In the genomic region with DNA sequence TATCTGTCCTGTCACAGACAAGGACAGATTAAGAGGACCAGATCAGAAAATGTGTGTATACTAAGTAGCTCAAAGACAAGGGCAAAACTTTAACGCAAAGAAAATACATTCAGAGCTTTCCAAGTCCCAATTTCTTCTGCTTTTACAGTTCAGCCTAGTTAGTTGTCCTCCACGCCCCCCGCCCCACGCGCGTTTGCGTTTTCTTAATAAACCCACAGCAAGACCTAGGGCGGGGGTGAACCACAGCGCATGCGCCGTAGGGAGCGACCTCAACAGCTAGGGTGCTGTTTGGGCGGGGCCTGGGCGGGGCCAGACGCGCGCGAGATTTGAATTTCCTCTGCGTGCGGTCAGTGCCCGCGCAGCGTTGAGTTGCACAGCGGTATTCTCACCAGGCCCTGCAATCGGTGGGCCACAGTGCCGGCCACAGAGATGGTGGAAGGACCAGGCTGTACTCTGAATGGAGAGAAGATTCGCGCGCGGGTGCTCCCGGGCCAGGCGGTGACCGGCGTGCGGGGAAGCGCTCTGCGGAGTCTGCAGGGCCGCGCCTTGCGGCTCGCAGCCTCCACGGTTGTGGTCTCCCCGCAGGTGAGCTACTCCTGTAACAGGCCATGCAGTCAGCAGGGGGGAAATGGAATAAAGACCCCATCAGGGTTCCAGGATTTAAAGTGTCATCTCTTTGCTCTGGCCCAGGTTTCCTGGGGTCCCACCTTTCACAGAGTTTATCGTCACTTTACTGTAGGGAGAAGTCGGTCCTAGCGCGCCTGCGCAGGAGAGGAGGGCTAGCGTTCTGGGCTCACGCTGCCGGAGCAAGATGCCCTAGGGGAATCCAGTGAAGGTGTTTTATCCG, we compare ENCODE assay signal across 7 cellular contexts. TPM values are rescaled to one million over a fixed set of nuclear protein-coding genes. Genes with fewer than 3 reads are reported as not detected.
DNase-seq lines count a peak whose midpoint lies in the region; ATAC-seq and TF ChIP-seq lines count a peak whose summit lies in the region.

A gene with protein sequence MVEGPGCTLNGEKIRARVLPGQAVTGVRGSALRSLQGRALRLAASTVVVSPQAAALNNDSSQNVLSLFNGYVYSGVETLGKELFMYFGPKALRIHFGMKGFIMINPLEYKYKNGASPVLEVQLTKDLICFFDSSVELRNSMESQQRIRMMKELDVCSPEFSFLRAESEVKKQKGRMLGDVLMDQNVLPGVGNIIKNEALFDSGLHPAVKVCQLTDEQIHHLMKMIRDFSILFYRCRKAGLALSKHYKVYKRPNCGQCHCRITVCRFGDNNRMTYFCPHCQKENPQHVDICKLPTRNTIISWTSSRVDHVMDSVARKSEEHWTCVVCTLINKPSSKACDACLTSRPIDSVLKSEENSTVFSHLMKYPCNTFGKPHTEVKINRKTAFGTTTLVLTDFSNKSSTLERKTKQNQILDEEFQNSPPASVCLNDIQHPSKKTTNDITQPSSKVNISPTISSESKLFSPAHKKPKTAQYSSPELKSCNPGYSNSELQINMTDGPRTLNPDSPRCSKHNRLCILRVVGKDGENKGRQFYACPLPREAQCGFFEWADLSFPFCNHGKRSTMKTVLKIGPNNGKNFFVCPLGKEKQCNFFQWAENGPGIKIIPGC (plus strand): TSS at position 350 of the 847 bp plus-strand sequence. CDS start 80 bp downstream, at position 430.

- WGBS in sigmoid colon, 2 donors: 0 to 1% methylated on average over 52 of the region's 52 CpGs

- no peaks in the 10 kb centered on the region for H3K36me3 ChIP-seq in sigmoid colon

- peaks cover 0 to 11% (median 8%) of the 10 kb centered on the region in 4 donors for H3K4me1 ChIP-seq in sigmoid colon

- H3K9me3 ChIP-seq in sigmoid colon: no peaks in the 10 kb centered on the region

- no peaks in the 10 kb centered on the region for H3K27me3 ChIP-seq in sigmoid colon

- DNase-seq in NCI-H2029 treated with DMSO at 0.1 percent for 48 hours (lab: John Stamatoyannopoulos, UW) (peak; percentile 48), T-helper 22 cell (ENCODE audit: low read depth) (peak; percentile 89), astrocyte of the hippocampus (ENCODE audit: low read depth, low spot score) (peak; percentile 94), iPS DF 19.7 (ENCODE audit: low read depth, low spot score) (peak; percentile 20), sigmoid colon (peak; percentile 90)

- H3K27ac ChIP-seq in sigmoid colon: no peak within 1 kb of the TSS

- intact Hi-C loops in sigmoid colon (cut with DNase I): no loop called here

- peak within 1 kb of the TSS; percentile 25 to 60 (median 50) for H3K4me3 ChIP-seq in sigmoid colon

- TF ChIP-seq EP300 in sigmoid colon (IDR thresholded peaks at IDR 0.05): no peak

- ATAC-seq in GM18508 (IDR thresholded peaks at IDR 0.05; ENCODE audit: insufficient read depth, unreplicated experiment): peak; percentile 90
- peak; percentile 89 for ATAC-seq in HG02973 (IDR thresholded peaks at IDR 0.05; ENCODE audit: unreplicated experiment)

- no peak for TF ChIP-seq POLR2A in sigmoid colon (IDR thresholded peaks at IDR 0.05)

- TF ChIP-seq CTCF in sigmoid colon (IDR thresholded peaks at IDR 0.05): no peak

RNA-seq across cellular contexts. Expression of the gene that starts here (rescaled TPM):
- under 1 TPM in 1 of 4 donors, not detected in 3; 0.27 TPM for total RNA-seq in sigmoid colon
- 1 to 10 TPM in 1 of 3 donors, under 1 TPM in 1, not detected in 1; 0.69 to 1.9 TPM for polyA plus RNA-seq in sigmoid colon

Comparison
In these comparisons a context has a peak if more than half of its experiments do, and no peak if none do; other contexts are left out.
1. DNase-seq: peak in every context shown above with its lines; median percentile 94 in astrocyte of the hippocampus; 90 in sigmoid colon; 89 in T-helper 22 cell; 48 in NCI-H2029 treated with DMSO at 0.1 percent for 48 hours; 20 in iPS DF 19.7.